Comparison of ENCODE assay signal across 9 cellular contexts in the genomic region with DNA sequence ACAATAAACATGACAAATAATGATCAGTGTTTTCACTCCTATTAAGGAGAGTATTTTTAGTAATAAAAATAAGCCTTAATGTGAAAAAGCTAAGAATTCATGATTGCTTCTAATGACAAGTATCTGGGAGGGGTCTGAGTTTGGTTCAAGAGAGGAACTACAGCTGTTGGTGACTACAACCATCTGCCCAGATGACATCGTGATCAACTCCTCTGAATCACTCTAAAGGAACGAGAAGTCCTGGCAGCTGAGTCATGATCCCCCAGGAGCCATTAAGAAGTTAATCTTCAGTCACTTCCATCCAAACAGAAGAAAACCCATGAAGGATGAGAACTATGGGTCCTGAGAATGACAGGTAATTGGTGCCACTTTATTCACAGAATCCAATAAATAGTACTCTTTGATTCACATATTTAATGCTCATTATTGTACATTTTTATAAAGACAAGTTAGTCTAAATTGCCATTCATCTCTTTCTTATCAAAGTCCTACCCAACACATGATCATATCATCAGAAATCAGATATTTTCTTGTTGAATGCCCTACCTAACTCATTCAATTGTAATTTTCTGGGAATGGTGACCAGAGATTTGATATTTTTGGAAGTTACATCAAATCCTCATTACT. TPM values are rescaled to one million over a fixed set of nuclear protein-coding genes. Genes with fewer than 3 reads are reported as not detected.
A peak's percentile ranks its signal among the peaks of the same experiment; 100 is the strongest.
DNase-seq lines count a peak whose midpoint lies in the region; ATAC-seq and TF ChIP-seq lines count a peak whose summit lies in the region.
"Had no signal": no experiment of that assay in that cellular context is flagged by ENCODE, and none has a peak within 500 bp of the region (broad histone marks: within the 10 kb centered on the region; RNA-seq: fewer than 3 reads in every experiment).

No MANE protein-coding gene starts in this region.

- H2AK5ac ChIP-seq in H9 (ENCODE audit: insufficient read length, low read length) = no peak overlapping the region

- no peak overlapping the region for H4K8ac ChIP-seq in H9 (replicated peaks; ENCODE audit: insufficient read length, low read depth, low read length)

- H3T11ph ChIP-seq in H9 (ENCODE audit: low read length) = no peak overlapping the region

- H3K9me3 ChIP-seq in muscle layer of duodenum (ENCODE audit: control insufficient read depth in 1 of 2, low read length in 2 of 2) = no peaks in the 10 kb centered on the region
- no peaks in the 10 kb centered on the region for H3K9me3 ChIP-seq in H9 (ENCODE audit: control insufficient read depth, low read depth, low read length)

- H3K4ac ChIP-seq in H9 (ENCODE audit: low read depth, low read length) = no peak overlapping the region

- no peaks in the 10 kb centered on the region for H4K20me1 ChIP-seq in H9 (ENCODE audit: control insufficient read depth, insufficient read depth, insufficient read length)

- no peaks in the 10 kb centered on the region for H3K9me3 Mint-ChIP-seq in dendritic cell treated with granulocyte-macrophage colony-stimulating factor and Interleukin-4, amounts not matched to agents 40 ng/mL and 50 ng/mL, for 4 days
- H3K9me3 Mint-ChIP-seq in H9 = no peaks in the 10 kb centered on the region
- H3K9me3 Mint-ChIP-seq in natural killer cell treated with Interleukin-12 subunit alpha and Interleukin-12 subunit beta and Interleukin-15 and Interleukin-18, amount 100 ng/mL, for 72 hours = no peaks in the 10 kb centered on the region

- peak overlapping the region; percentile 47 for H3K27ac ChIP-seq in muscle layer of duodenum (ENCODE audit: low read length)
- H3K27ac ChIP-seq in H9 (ENCODE audit: insufficient read length, low read depth, low read length) = no peak overlapping the region

- no peak overlapping the region for H2BK15ac ChIP-seq in H9 (ENCODE audit: low read depth, low read length)

- H2BK120ac ChIP-seq in H9 (ENCODE audit: low read depth, low read length, poor library complexity, severe bottlenecking) = no peak overlapping the region

- H3K27me3 ChIP-seq in muscle layer of duodenum (ENCODE audit: low read depth, low read length) = no peaks in the 10 kb centered on the region
- H3K27me3 ChIP-seq in H9 (ENCODE audit: insufficient read depth, low read length) = no peaks in the 10 kb centered on the region

- H3K79me2 ChIP-seq in H9 (ENCODE audit: insufficient read depth, low read length) = no peaks in the 10 kb centered on the region

- no peaks in the 10 kb centered on the region for H3K23me2 ChIP-seq in H9 (ENCODE audit: insufficient read length, low read depth, low read length, poor library complexity, severe bottlenecking)

- peaks cover 0 to 4% of the 10 kb centered on the region in 2 donors for H3K36me3 ChIP-seq in muscle layer of duodenum (ENCODE audit: control insufficient read depth in 1 of 2, insufficient read depth in 2 of 2, low read length in 2 of 2)

- H3K4me1 ChIP-seq in muscle layer of duodenum (ENCODE audit: control insufficient read depth in 1 of 2, insufficient read depth in 2 of 2, low read length in 2 of 2) (peaks cover 0 to 8% of the 10 kb centered on the region in 2 donors), H9 (ENCODE audit: insufficient read depth, low read length) (no peaks in the 10 kb centered on the region)

- no peak overlapping the region for H3K23ac ChIP-seq in H9 (ENCODE audit: insufficient read length, low read depth, low read length)

- H3K9ac ChIP-seq in H9 (ENCODE audit: extremely low read depth, insufficient read length, low read length) = no peak overlapping the region

- H3K18ac ChIP-seq in H9 (ENCODE audit: insufficient read length, low read depth, low read length) = no peak overlapping the region

- H3K79me1 ChIP-seq in H9 (ENCODE audit: insufficient read depth, low read depth, low read length, poor library complexity, severe bottlenecking) = no peaks in the 10 kb centered on the region

- WGBS in H9 (ENCODE audit: extremely low coverage, insufficient read length, low lambda C conversion rate) = no CpG with 5 or more reads among the region's 2 CpGs

- peaks cover 19% of the 10 kb centered on the region for H3K4me1 Mint-ChIP-seq in dendritic cell treated with granulocyte-macrophage colony-stimulating factor and Interleukin-4, amounts not matched to agents 40 ng/mL and 50 ng/mL, for 4 days (ENCODE audit: low read depth)
- H3K4me1 Mint-ChIP-seq in H9 = peaks cover 10 to 20% of the 10 kb centered on the region in 2 experiments
- H3K4me1 Mint-ChIP-seq in natural killer cell treated with Interleukin-12 subunit alpha and Interleukin-12 subunit beta and Interleukin-15 and Interleukin-18, amount 100 ng/mL, for 72 hours (ENCODE audit: low read depth in 2 of 2) = no peaks in the 10 kb centered on the region

- no peak overlapping the region for H2BK12ac ChIP-seq in H9 (ENCODE audit: insufficient read length, low read depth, low read length)

- H3K27me3 Mint-ChIP-seq in dendritic cell treated with granulocyte-macrophage colony-stimulating factor and Interleukin-4, amounts not matched to agents 40 ng/mL and 50 ng/mL, for 4 days = no peaks in the 10 kb centered on the region
- H3K27me3 Mint-ChIP-seq in H9 (ENCODE audit: low read depth) = no peaks in the 10 kb centered on the region
- H3K27me3 Mint-ChIP-seq in natural killer cell treated with Interleukin-12 subunit alpha and Interleukin-12 subunit beta and Interleukin-15 and Interleukin-18, amount 100 ng/mL, for 72 hours = no peaks in the 10 kb centered on the region

- DNase-seq in CD1c-positive myeloid dendritic cell (ENCODE audit: extremely low spot score) (peak; percentile 81), NCI-H446 treated with DMSO at 0.1 percent for 48 hours (lab: John Stamatoyannopoulos, UW) (peak; percentile 43), H9 (no peak), DMS79 (lab: John Stamatoyannopoulos, UW) (no peak)
- DNase-seq in natural killer cell treated with Interleukin-12 subunit alpha and Interleukin-12 subunit beta and Interleukin-15 and Interleukin-18, amount 100 ng/mL, for 72 hours (ENCODE audit: low spot score) = no peak

- H2AFZ ChIP-seq in H9 (ENCODE audit: low read length) = no peak overlapping the region

- no peak overlapping the region for H3K14ac ChIP-seq in H9 (ENCODE audit: insufficient read depth, low read length)

- no peak overlapping the region for H3K4me2 ChIP-seq in H9 (ENCODE audit: insufficient read depth, insufficient read length, low read length)

- no peak overlapping the region for H2BK20ac ChIP-seq in H9 (ENCODE audit: low read depth, low read length, poor library complexity, severe bottlenecking)

- ATAC-seq in GM21737 (IDR thresholded peaks at IDR 0.05; ENCODE audit: unreplicated experiment) = no peak
- ATAC-seq in natural killer cell treated with Interleukin-12 subunit alpha and Interleukin-12 subunit beta and Interleukin-15 and Interleukin-18, amount 100 ng/mL, for 72 hours = no peak

- intact Hi-C loops in dendritic cell treated with granulocyte-macrophage colony-stimulating factor and Interleukin-4, amounts not matched to agents 40 ng/mL and 50 ng/mL, for 4 days (cut with micrococcal nuclease) = no loop called here

- H3K56ac ChIP-seq in H9 (ENCODE audit: insufficient read length, low read depth, low read length) = no peak overlapping the region

- H3K4me3 Mint-ChIP-seq in dendritic cell treated with granulocyte-macrophage colony-stimulating factor and Interleukin-4, amounts not matched to agents 40 ng/mL and 50 ng/mL, for 4 days = no peak overlapping the region
- H3K4me3 Mint-ChIP-seq in H9 = no peak overlapping the region
- H3K4me3 Mint-ChIP-seq in natural killer cell treated with Interleukin-12 subunit alpha and Interleukin-12 subunit beta and Interleukin-15 and Interleukin-18, amount 100 ng/mL, for 72 hours = no peak overlapping the region

- no peak overlapping the region for H4K5ac ChIP-seq in H9 (ENCODE audit: insufficient read length, low read depth, low read length)

- no peak overlapping the region for H3K4me3 ChIP-seq in muscle layer of duodenum (ENCODE audit: low read depth in 1 of 2, low read length in 2 of 2)

- peak overlapping the region; percentile 51 for H3K27ac Mint-ChIP-seq in dendritic cell treated with granulocyte-macrophage colony-stimulating factor and Interleukin-4, amounts not matched to agents 40 ng/mL and 50 ng/mL, for 4 days
- no peak overlapping the region; a peak in 1 of 7 replicates for H3K27ac Mint-ChIP-seq in H9
- H3K27ac Mint-ChIP-seq in natural killer cell treated with Interleukin-12 subunit alpha and Interleukin-12 subunit beta and Interleukin-15 and Interleukin-18, amount 100 ng/mL, for 72 hours = no peak overlapping the region

- no peak overlapping the region for H2BK5ac ChIP-seq in H9 (ENCODE audit: insufficient read length, low read length)

- H4K91ac ChIP-seq in H9 (ENCODE audit: insufficient read length, low read depth, low read length) = no peak overlapping the region

- TF ChIP-seq CTCF in H9 (conservative IDR thresholded peaks at IDR 0.05) = no peak

- no peaks in the 10 kb centered on the region for H3K36me3 Mint-ChIP-seq in dendritic cell treated with granulocyte-macrophage colony-stimulating factor and Interleukin-4, amounts not matched to agents 40 ng/mL and 50 ng/mL, for 4 days (ENCODE audit: low read depth)
- peaks cover 0 to 9% (median 0%) of the 10 kb centered on the region in 3 experiments; a peak in 2 of 7 replicates for H3K36me3 Mint-ChIP-seq in H9 (ENCODE audit: insufficient read depth in 1 of 3, low read depth in 3 of 3)
- no peaks in the 10 kb centered on the region for H3K36me3 Mint-ChIP-seq in natural killer cell treated with Interleukin-12 subunit alpha and Interleukin-12 subunit beta and Interleukin-15 and Interleukin-18, amount 100 ng/mL, for 72 hours

RNA-seq across cellular contexts. Expression of a gene that starts 6.8 kb away (rescaled TPM):
- total RNA-seq in H9 (2021) = 5.7 and 5.8 TPM in 2 replicates
- total RNA-seq in natural killer cell treated with Interleukin-12 subunit alpha and Interleukin-12 subunit beta and Interleukin-15 and Interleukin-18, amount 100 ng/mL, for 72 hours = 1 to 10 TPM in 1 of 2 donors, under 1 TPM in 1; 0.56 to 1.9 TPM
- total RNA-seq: T-helper 1 cell treated with Interleukin-12 subunit alpha and Interleukin-12 subunit beta and Interleukin-4 antibody, amounts not matched to agents 30 ng/mL and 1 ng/mL, for 36 hours had no signal

Comparison
In these comparisons a context has a peak if more than half of its experiments do, and no peak if none do; other contexts are left out.
1. DNase-seq: peak in CD1c-positive myeloid dendritic cell (single experiment) and NCI-H446 treated with DMSO at 0.1 percent for 48 hours (single experiment); none in H9 (single experiment), DMS79 (single experiment) and natural killer cell treated with Interleukin-12 subunit alpha and Interleukin-12 subunit beta and Interleukin-15 and Interleukin-18, amount 100 ng/mL, for 72 hours (single experiment).